In genomic region chr21:36202721-36203602, GRCh38 we compare ENCODE assay signal across 9 cellular contexts. TPM values are rescaled to one million over a fixed set of nuclear protein-coding genes. Genes with fewer than 3 reads are reported as not detected.
DNase-seq lines count a peak whose midpoint lies in the region; ATAC-seq, FAIRE-seq and TF ChIP-seq lines count a peak whose summit lies in the region.
"Had no signal": no experiment of that assay in that cellular context is flagged by ENCODE, and none has a peak within 500 bp of the region (broad histone marks: within the 10 kb centered on the region; RNA-seq: fewer than 3 reads in every experiment).

No MANE protein-coding gene starts in this region.

- intact Hi-C loops in PC-9 (cut with micrococcal nuclease; ENCODE audit: unreplicated experiment) (loop anchor here (1.0 to 2.0 kb wide), 2 partner anchors 14 to 48 kb away; no protein-coding TSS in a partner anchor), esophagus squamous epithelium (cut with DNase I) (loop anchor here (10.0 kb wide), 1 partner anchor 48 kb away; the partner anchor contains the start of gene DOP1B), psoas muscle (cut with DNase I) (loop anchor here in 1 of 2 donors (5.0 kb wide), 1 partner anchor 46 kb away; the partner anchor contains the start of gene DOP1B)

- TF ChIP-seq CTCF in PC-9 (conservative IDR thresholded peaks at IDR 0.05) (no peak), esophagus squamous epithelium (IDR thresholded peaks at IDR 0.05) (no peak), psoas muscle (IDR thresholded peaks at IDR 0.05) (no peak)

- CTCF ChIA-PET in PC-9 (lab: Charles Lee) = interaction anchor here (0.6 to 1.6 kb wide), 3 partner anchors 10 to 117 kb away, joined by 3 to 5 read pairs (median 4); partner anchors contain the start of gene MORC3

- H3K4me1 ChIP-seq in PC-9 (replicated peaks; ENCODE audit: insufficient read depth) (peaks cover 48% of the 10 kb centered on the region), esophagus squamous epithelium (peaks cover 3 to 23% (median 4%) of the 10 kb centered on the region in 3 donors), psoas muscle (peaks cover 33% of the 10 kb centered on the region)

- no peaks in the 10 kb centered on the region for H3K79me2 ChIP-seq in PC-9 (ENCODE audit: low read depth)

- 70 to 74% methylated on average over 10 of the region's 10 CpGs for WGBS in esophagus squamous epithelium, 2 donors
- WGBS in psoas muscle, 3 donors = 45 to 69% (median 49%) methylated on average over 10 of the region's 10 CpGs

- no peak overlapping the region for H2AFZ ChIP-seq in PC-9

- FAIRE-seq in GM12891 (lab: Jason Lieb, UNC) = peak; percentile 58
- FAIRE-seq: TTC549 had no signal

- no peak for TF ChIP-seq POLR2A in GM12891 (IDR thresholded peaks at IDR 0.05; ENCODE audit: low read depth, low read length)
- no peak for TF ChIP-seq POLR2A in esophagus squamous epithelium (IDR thresholded peaks at IDR 0.05)

- H3K9me2 ChIP-seq in PC-9 (ENCODE audit: insufficient read depth) = no peaks in the 10 kb centered on the region

- no peaks in the 10 kb centered on the region for H3K36me3 ChIP-seq in PC-9 (ENCODE audit: low read depth)
- H3K36me3 ChIP-seq in esophagus squamous epithelium = peaks cover 0 to 42% (median 3%) of the 10 kb centered on the region in 3 donors
- H3K36me3 ChIP-seq in psoas muscle (ENCODE audit: insufficient read depth in 1 of 2, low read depth in 1 of 2) = no peaks in the 10 kb centered on the region
- H3K36me3 ChIP-seq: brain microvascular endothelial cell had no signal

- peak overlapping the region; percentile 90 for H3K27ac ChIP-seq in PC-9
- peak overlapping the region; percentile 47 to 79 (median 66) for H3K27ac ChIP-seq in esophagus squamous epithelium
- H3K27ac ChIP-seq in psoas muscle = peak overlapping the region; percentile 80
- H3K27ac ChIP-seq: brain microvascular endothelial cell had no signal

- ATAC-seq in psoas muscle (peak; percentile 20 to 29 (median 26)), GM18867 (IDR thresholded peaks at IDR 0.05; ENCODE audit: unreplicated experiment) (no peak), HG03159 (IDR thresholded peaks at IDR 0.05; ENCODE audit: unreplicated experiment) (no peak)

- H3K27me3 ChIP-seq in PC-9 (ENCODE audit: insufficient read depth, low read depth) = no peaks in the 10 kb centered on the region
- no peaks in the 10 kb centered on the region for H3K27me3 ChIP-seq in esophagus squamous epithelium
- H3K27me3 ChIP-seq in psoas muscle (ENCODE audit: insufficient read depth in 3 of 3, low read length in 2 of 3) = no peaks in the 10 kb centered on the region
- H3K27me3 ChIP-seq: brain microvascular endothelial cell had no signal

- no peak overlapping the region; the same call in 1 of the 2 replicates for H3K4me3 ChIP-seq in PC-9
- H3K4me3 ChIP-seq in esophagus squamous epithelium = no peak overlapping the region
- H3K4me3 ChIP-seq in psoas muscle = no peak overlapping the region

- peak overlapping the region; percentile 68 for H3K4me2 ChIP-seq in PC-9

- H4K20me1 ChIP-seq in PC-9 (ENCODE audit: insufficient read depth) = no peaks in the 10 kb centered on the region

- no peak for DNase-seq in GM12891 (ENCODE audit: insufficient read length, low spot score)
- DNase-seq in PC-9 = peak; percentile 16 to 58
- DNase-seq in esophagus squamous epithelium (lab: John Stamatoyannopoulos, UW) = no peak
- no peak for DNase-seq in psoas muscle
- no peak for DNase-seq in retina

- H3F3A ChIP-seq in PC-9 (ENCODE audit: insufficient read depth, low read depth) = peaks cover 34% of the 10 kb centered on the region

- H3K9me3 ChIP-seq in PC-9 (ENCODE audit: insufficient read depth, low read depth) (no peaks in the 10 kb centered on the region), esophagus squamous epithelium (no peaks in the 10 kb centered on the region), psoas muscle (no peaks in the 10 kb centered on the region)

- BruUV-seq in PC-9 (replicated peaks; lab: Mats Ljungman, UMichigan) = no TSS peak

- POLR2A ChIA-PET in PC-9 (lab: Charles Lee; ENCODE audit: unreplicated experiment) = interaction anchor here (0.7 kb wide), 2 partner anchors 15 to 117 kb away, joined by 4 to 19 read pairs; partner anchors contain the start of gene MORC3

TF ChIP-seq in GM12891, 5 proteins besides CTCF, POLR2A, EP300 and RAD21:
- TF ChIP-seq POU2F2 (IDR thresholded peaks at IDR 0.05; ENCODE audit: low read depth, low read length) (no peak), SPI1 (IDR thresholded peaks at IDR 0.05; ENCODE audit: low read depth, low read length) (no peak), PAX5 (IDR thresholded peaks at IDR 0.05; ENCODE audit: insufficient read depth, low read length, severe bottlenecking) (no peak), TAF1 (IDR thresholded peaks at IDR 0.05; ENCODE audit: low read depth, low read length) (no peak), POLR2AphosphoS5 (IDR thresholded peaks at IDR 0.05; ENCODE audit: low read depth, low read length) (no peak)

RNA-seq across cellular contexts. Expression of gene DOP1B, which starts 46.3 kb away (rescaled TPM):
- polyA plus RNA-seq in GM12891 (2012; ENCODE audit: low read depth, missing spikeins) = 1.5 TPM
- total RNA-seq in PC-9 (2021) (14.7 and 15.1 TPM in 2 replicates), esophagus squamous epithelium (10 to 100 TPM; 18.5 to 36.7 (median 26.2) TPM), psoas muscle (10 to 100 TPM; 12.8 to 20.7 (median 14.3) TPM)
- polyA plus RNA-seq in psoas muscle = 1 to 10 TPM; 3.1 to 7.4 (median 4.7) TPM

Comparison
In these comparisons a context has a peak if more than half of its experiments do, and no peak if none do; other contexts are left out.
1. DNase-seq: peak in PC-9 (2 of 2); none in GM12891 (single experiment), esophagus squamous epithelium (single experiment), psoas muscle (0 of 2) and retina (single experiment).
2. ATAC-seq: peak in psoas muscle (4 of 4); none in GM18867 (single experiment) and HG03159 (single experiment).
3. Peak in every context shown above with its lines, with median percentiles within 50 percentile points of each other: H3K27ac ChIP-seq.